Comparison of ENCODE assay signal across 25 cellular contexts in the genomic region with DNA sequence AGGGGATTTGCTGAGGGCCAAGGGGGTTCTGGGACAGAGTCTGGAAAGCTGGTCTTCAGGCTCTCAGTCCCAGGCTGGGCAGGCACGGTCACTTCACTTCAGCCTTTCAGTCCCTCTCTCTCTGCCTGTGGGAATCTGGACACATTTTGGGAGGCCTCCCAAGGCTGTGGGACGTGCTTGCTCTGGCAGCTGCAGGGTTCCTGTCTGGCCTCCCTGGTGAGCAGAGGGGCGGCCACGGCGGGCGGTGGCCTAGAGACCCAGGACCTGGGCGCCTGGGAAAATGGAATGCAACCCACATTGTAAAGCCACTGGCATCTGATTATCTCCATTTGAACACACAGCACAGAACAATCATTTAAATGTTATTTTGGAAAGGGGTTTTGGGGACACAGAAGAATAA. TPM values are rescaled to one million over a fixed set of nuclear protein-coding genes. Genes with fewer than 3 reads are reported as not detected.
A peak's percentile ranks its signal among the peaks of the same experiment; 100 is the strongest.
DNase-seq lines count a peak whose midpoint lies in the region; ATAC-seq and TF ChIP-seq lines count a peak whose summit lies in the region.
"Had no signal": no experiment of that assay in that cellular context is flagged by ENCODE, and none has a peak within 500 bp of the region (broad histone marks: within the 10 kb centered on the region; RNA-seq: fewer than 3 reads in every experiment).

No MANE protein-coding gene starts in this region.

- H3K4me3 ChIP-seq in heart right ventricle (no peak overlapping the region), dorsolateral prefrontal cortex (no peak overlapping the region), osteoblast (ENCODE audit: insufficient read depth, low read length) (no peak overlapping the region), upper lobe of left lung (no peak overlapping the region)
- H3K4me3 ChIP-seq: GM12878, SK-N-MC had no signal

- H3K27ac ChIP-seq in heart right ventricle (peak overlapping the region in 9 of 10 donors; percentile 82 to 91 (median 87)), dorsolateral prefrontal cortex (peak overlapping the region in 32 of 59 donors; percentile 4 to 80 (median 58)), osteoblast (ENCODE audit: low read depth, low read length) (no peak overlapping the region), upper lobe of left lung (peak overlapping the region; percentile 67 to 91 (median 78))
- H3K27ac ChIP-seq: SK-N-MC, WERI-Rb-1 had no signal

- no peaks in the 10 kb centered on the region for H3K9me3 ChIP-seq in heart right ventricle
- H3K9me3 ChIP-seq in osteoblast (ENCODE audit: low read depth, low read length) = no peaks in the 10 kb centered on the region
- no peaks in the 10 kb centered on the region for H3K9me3 ChIP-seq in upper lobe of left lung

- H3K4me2 ChIP-seq in osteoblast (ENCODE audit: insufficient read depth, low read length) = no peak overlapping the region

- intact Hi-C loops in heart right ventricle (cut with DNase I) (loop anchor here in 1 of 10 donors (5.0 kb wide), 1 partner anchor 36 kb away; no protein-coding TSS in a partner anchor), Right ventricle myocardium inferior (cut with DNase I) (no loop called here), dorsolateral prefrontal cortex (cut with DNase I) (loop anchor here in 1 of 2 donors (5.0 to 10.0 kb wide), 2 partner anchors 69 to 628 kb away; partner anchors contain the start of genes ACAD10, BRAP and HECTD4)

- no peak for TF ChIP-seq POLR2A in upper lobe of left lung (IDR thresholded peaks at IDR 0.05)

- H3K36me3 ChIP-seq in heart right ventricle (peaks cover 0 to 39% (median 0%) of the 10 kb centered on the region in 9 donors), osteoblast (ENCODE audit: insufficient read depth, low read length) (peaks cover 4% of the 10 kb centered on the region), upper lobe of left lung (peaks cover 0 to 16% (median 2%) of the 10 kb centered on the region in 4 donors)
- H3K36me3 ChIP-seq: WERI-Rb-1 had no signal

- peak in 1 of 2 donors; percentile 30 for DNase-seq in heart right ventricle
- no peak for DNase-seq in Right ventricle myocardium inferior (ENCODE audit: missing footprints)
- DNase-seq in dorsolateral prefrontal cortex = no peak
- DNase-seq in osteoblast (ENCODE audit: insufficient read length, low spot score, missing footprints) = peak; percentile 36
- peak in 1 of 2 donors; percentile 55 for DNase-seq in upper lobe of left lung
- DNase-seq in NCI-H2227 (lab: John Stamatoyannopoulos, UW; ENCODE audit: unreplicated experiment) = no peak
- no peak for DNase-seq in SW 1271 (lab: John Stamatoyannopoulos, UW)
- DNase-seq in stimulated activated CD4-positive, alpha-beta T cell treated with anti-CD3 and anti-CD28 coated beads, Interleukin-2, amount 100 ng/mL, for 24 hours = no peak
- DNase-seq: activated CD4-positive, alpha-beta T cell treated with anti-CD3 and anti-CD28 coated beads, Interleukin-2, amount 50 U/mL, for 48 hours; activated CD8-positive, alpha-beta memory T cell treated with anti-CD3 and anti-CD28 coated beads, Interleukin-2, amount 50 U/mL, for 4 hours; aorta; effector CD4-positive, alpha-beta T cell; head of caudate nucleus; Kasumi-1; mesendoderm; naive B cell; NCI-H1092 treated with DMSO at 0.1 percent for 48 hours; NCI-H2029 treated with DMSO at 0.1 percent for 48 hours; NCI-H226; NCI-H748 treated with DMSO at 0.1 percent for 48 hours; occipital lobe; T-helper 2 cell; WERI-Rb-1 had no signal

- no peak for TF ChIP-seq EP300 in upper lobe of left lung (IDR thresholded peaks at IDR 0.05)

- H3K27me3 ChIP-seq in heart right ventricle (no peaks in the 10 kb centered on the region), dorsolateral prefrontal cortex (no peaks in the 10 kb centered on the region), osteoblast (ENCODE audit: insufficient read depth, low read length) (no peaks in the 10 kb centered on the region), upper lobe of left lung (no peaks in the 10 kb centered on the region)

- TF ChIP-seq CTCF in heart right ventricle (IDR thresholded peaks at IDR 0.05) = no peak
- no peak for TF ChIP-seq CTCF in dorsolateral prefrontal cortex (IDR thresholded peaks at IDR 0.05 in 54 of 56, conservative IDR thresholded peaks at IDR 0.05 in 2 of 56; ENCODE audit: low read depth in 1 of 56, partially characterized antibody in 56 of 56)
- TF ChIP-seq CTCF in osteoblast (IDR thresholded peaks at IDR 0.05; ENCODE audit: extremely low read depth, low read depth, low read length) = no peak
- no peak for TF ChIP-seq CTCF in upper lobe of left lung (IDR thresholded peaks at IDR 0.05)

- no peak overlapping the region for H2AFZ ChIP-seq in osteoblast (ENCODE audit: low read length)

- H4K20me1 ChIP-seq in osteoblast (ENCODE audit: insufficient read depth, low read length) = no peaks in the 10 kb centered on the region

- no peaks in the 10 kb centered on the region for H3K79me2 ChIP-seq in osteoblast (ENCODE audit: insufficient read depth, low read length)

- peak in 1 of 8 donors; percentile 24 for ATAC-seq in heart right ventricle
- no peak for ATAC-seq in Right ventricle myocardium inferior
- ATAC-seq in upper lobe of left lung (ENCODE audit: low FRiP score in 2 of 2) = no peak

- WGBS in heart right ventricle, 2 donors = 63 to 71% methylated on average over 7 of the region's 7 CpGs
- WGBS in upper lobe of left lung, 2 donors = 65 to 83% methylated on average over 5 to 7 of the region's 7 CpGs

- H3K4me1 ChIP-seq in heart right ventricle (peaks cover 15 to 58% (median 37%) of the 10 kb centered on the region in 9 donors), osteoblast (ENCODE audit: insufficient read depth, low read length) (no peaks in the 10 kb centered on the region), upper lobe of left lung (peaks cover 22 to 41% (median 29%) of the 10 kb centered on the region in 4 donors)

RNA-seq across cellular contexts. Expression of gene ALDH2, which starts 10.1 kb away (rescaled TPM):
- 100 to 1,000 TPM; 240 to 403 (median 348) TPM for total RNA-seq in heart right ventricle
- 100 to 1,000 TPM in 1 of 2 donors, 10 to 100 TPM in 1; 60.6 to 151 TPM for polyA plus RNA-seq in heart right ventricle
- total RNA-seq in Right ventricle myocardium inferior = 382 TPM
- total RNA-seq in dorsolateral prefrontal cortex = 100 to 1,000 TPM; 138 to 542 (median 235) TPM
- 11.9 and 17.1 TPM in 2 replicates for total RNA-seq in osteoblast
- total RNA-seq in upper lobe of left lung = 100 to 1,000 TPM; 138 to 573 (median 265) TPM
